Comparison of ENCODE assay signal across 1 cellular context in genomic region chr4:7160439-7160838, GRCh38.
TF ChIP-seq lines count a peak whose summit lies in the region.

No MANE protein-coding gene starts in this region.

TF ChIP-seq in SK-N-SH treated with all-trans-retinoic acid at 6 μM for 48 hours, 23 proteins besides CTCF, POLR2A, EP300 and RAD21 (continued from another document):
- no peak for TF ChIP-seq CREB5 (CRISPR knock-in tag; IDR thresholded peaks at IDR 0.05; ENCODE audit: low read depth)
